Comparison of ENCODE assay signal across 23 cellular contexts in the genomic region with DNA sequence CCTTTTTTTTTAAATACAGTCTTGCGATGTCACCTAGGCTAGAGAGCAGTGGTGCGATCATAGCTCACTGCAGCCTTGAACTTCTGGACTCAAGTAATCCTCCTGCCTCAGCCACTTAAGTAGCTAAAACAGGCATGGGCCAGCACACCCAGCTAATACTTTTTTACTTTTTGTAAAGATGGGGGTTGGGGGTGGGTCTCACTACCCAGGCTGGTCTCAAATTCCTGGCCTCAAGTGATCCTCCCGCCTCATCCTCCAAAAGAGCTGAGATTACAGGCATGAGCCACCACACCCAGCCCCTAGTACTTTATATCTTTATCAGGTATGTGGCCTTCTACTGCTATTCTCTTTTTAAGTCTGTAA. TPM values are rescaled to one million over a fixed set of nuclear protein-coding genes. Genes with fewer than 3 reads are reported as not detected.
A peak's percentile ranks its signal among the peaks of the same experiment; 100 is the strongest.
DNase-seq lines count a peak whose midpoint lies in the region; ATAC-seq, FAIRE-seq and TF ChIP-seq lines count a peak whose summit lies in the region.
"Had no signal": no experiment of that assay in that cellular context is flagged by ENCODE, and none has a peak within 500 bp of the region (broad histone marks: within the 10 kb centered on the region; RNA-seq: fewer than 3 reads in every experiment).

No MANE protein-coding gene starts in this region.

- no peak overlapping the region for H2AFZ ChIP-seq in HepG2 (ENCODE audit: low read length)

- FAIRE-seq in HepG2 (lab: Jason Lieb, UNC), result no peak
- FAIRE-seq: A204.1, D721Med, GM12892, H54 had no signal

- no peak for ATAC-seq in HepG2
- no peak for ATAC-seq in right lobe of liver
- ATAC-seq: CD8-positive, alpha-beta T cell had no signal

- no peak overlapping the region for H3K27ac ChIP-seq in HepG2 (ENCODE audit: extremely low read length, insufficient read depth, low read length)
- no peak overlapping the region for H3K27ac ChIP-seq in right lobe of liver
- no peak overlapping the region for H3K27ac ChIP-seq in WERI-Rb-1
- H3K27ac ChIP-seq: 22Rv1, BLaER1, C4-2B had no signal

- H3K4me2 ChIP-seq in HepG2 (ENCODE audit: low read depth, low read length), result no peak overlapping the region
- H3K4me2 ChIP-seq: BLaER1 had no signal

- peaks cover 15% of the 10 kb centered on the region for H3K36me3 Mint-ChIP-seq in activated naive CD8-positive, alpha-beta T cell treated with anti-CD3 and anti-CD28 coated beads for 36 hours
- H3K36me3 Mint-ChIP-seq: CD4-positive, CD25-positive, alpha-beta regulatory T cell; CD8-positive, alpha-beta T cell had no signal

- intact Hi-C loops in HepG2 (cut with micrococcal nuclease; ENCODE audit: unreplicated experiment), result no loop called here
- intact Hi-C loops in right lobe of liver (cut with DNase I), result no loop called here

- no peaks in the 10 kb centered on the region for H3K36me3 ChIP-seq in HepG2 (replicated peaks in 1 of 2; ENCODE audit: control insufficient read depth in 1 of 2, insufficient read depth in 2 of 2, low read length in 2 of 2)
- no peaks in the 10 kb centered on the region for H3K36me3 ChIP-seq in right lobe of liver
- H3K36me3 ChIP-seq in WERI-Rb-1, result no peaks in the 10 kb centered on the region
- H3K36me3 ChIP-seq: BLaER1, HAP-1 had no signal

- TF ChIP-seq RAD21 in HepG2 (CRISPR knock-in tag; IDR thresholded peaks at IDR 0.05), result no peak

- no peak for DNase-seq in HepG2 (ENCODE audit: low spot score)
- no peak for DNase-seq in right lobe of liver
- peak; percentile 13 for DNase-seq in WERI-Rb-1
- peak; percentile 35 to 46 for DNase-seq in erythroblast (lab: John Stamatoyannopoulos, UW)
- no peak for DNase-seq in SHP77 (lab: John Stamatoyannopoulos, UW)
- DNase-seq in activated naive CD8-positive, alpha-beta T cell treated with anti-CD3 and anti-CD28 coated beads for 36 hours, result no peak
- no peak for DNase-seq in activated CD4-positive, alpha-beta T cell treated with anti-CD3 and anti-CD28 coated beads, Interleukin-2, amount 50 U/mL, for 4 hours
- DNase-seq in HuH-7.5 (ENCODE audit: low spot score), result no peak
- DNase-seq: CD4-positive, CD25-positive, alpha-beta regulatory T cell; CD8-positive, alpha-beta T cell; DMS79; EL; GDM1; GOT3 had no signal

- H3K27me3 ChIP-seq in HepG2 (ENCODE audit: control insufficient read depth in 1 of 2, insufficient read depth in 2 of 2, low read length in 2 of 2), result no peaks in the 10 kb centered on the region
- no peaks in the 10 kb centered on the region for H3K27me3 ChIP-seq in right lobe of liver
- no peaks in the 10 kb centered on the region for H3K27me3 ChIP-seq in WERI-Rb-1 (ENCODE audit: insufficient read depth, low read depth, severe bottlenecking)
- H3K27me3 ChIP-seq: BLaER1 had no signal

- H3K4me3 ChIP-seq in HepG2 (replicated peaks in 1 of 3; ENCODE audit: insufficient read depth in 1 of 3, low read depth in 2 of 3, low read length in 3 of 3), result no peak overlapping the region
- no peak overlapping the region for H3K4me3 ChIP-seq in right lobe of liver
- H3K4me3 ChIP-seq in WERI-Rb-1 (ENCODE audit: low read depth, low read length), result no peak overlapping the region
- H3K4me3 ChIP-seq: BLaER1, HAP-1 had no signal

- TF ChIP-seq POLR2A in HepG2 (IDR thresholded peaks at IDR 0.05; ENCODE audit: insufficient read depth in 1 of 2, low read depth in 2 of 2, low read length in 2 of 2) (no peak), right lobe of liver (IDR thresholded peaks at IDR 0.05) (no peak), erythroblast (IDR thresholded peaks at IDR 0.05; ENCODE audit: low read length) (no peak)

- WGBS in HepG2 (ENCODE audit: low lambda C conversion rate), result 89% methylated on average over 3 of the region's 3 CpGs
- 89% methylated on average over 3 of the region's 3 CpGs for WGBS in right lobe of liver (ENCODE audit: insufficient coverage, low coverage, low lambda C conversion rate, missing lambda C conversion rate)

- H3K9ac ChIP-seq in HepG2 (ENCODE audit: insufficient read depth, low read depth, low read length), result no peak overlapping the region
- H3K9ac ChIP-seq: BLaER1 had no signal

- POLR2A ChIA-PET in HepG2 (lab: Yijun Ruan, JAX), result no interaction called here

- no peak for TF ChIP-seq CTCF in HepG2 (CRISPR knock-in tag; IDR thresholded peaks at IDR 0.05)
- TF ChIP-seq CTCF in right lobe of liver (IDR thresholded peaks at IDR 0.05), result no peak
- no peak for TF ChIP-seq CTCF in WERI-Rb-1 (IDR thresholded peaks at IDR 0.05; ENCODE audit: low read depth, low read length)

- BruUV-seq in HepG2 (replicated peaks; lab: Mats Ljungman, UMichigan), result no TSS peak

- H3K79me2 ChIP-seq in HepG2 (ENCODE audit: insufficient read depth, low read length), result peaks cover 74% of the 10 kb centered on the region

- in situ Hi-C loops in HepG2 (cut with HindIII; ENCODE audit: extremely low pct_ligation_motif_present, low pct_unique_long_range_greater_than_20kb), result no loop called here

- TF ChIP-seq EP300 in HepG2 (IDR thresholded peaks at IDR 0.05; ENCODE audit: low read depth in 2 of 2, low read length in 2 of 2) (no peak), HepG2 (CRISPR knock-in tag; IDR thresholded peaks at IDR 0.05; ENCODE audit: borderline replicate concordance) (no peak)

- no peaks in the 10 kb centered on the region for H3K9me3 Mint-ChIP-seq in activated naive CD8-positive, alpha-beta T cell treated with anti-CD3 and anti-CD28 coated beads for 36 hours
- H3K9me3 Mint-ChIP-seq: CD4-positive, CD25-positive, alpha-beta regulatory T cell; CD8-positive, alpha-beta T cell had no signal

- H3K4me1 ChIP-seq in HepG2 (ENCODE audit: insufficient read depth, low read length) (peaks cover 28% of the 10 kb centered on the region), right lobe of liver (peaks cover 0 to 3% (median 0%) of the 10 kb centered on the region in 4 donors)

- H3K4me3 Mint-ChIP-seq in activated naive CD8-positive, alpha-beta T cell treated with anti-CD3 and anti-CD28 coated beads for 36 hours, result no peak overlapping the region
- H3K4me3 Mint-ChIP-seq: B cell; CD4-positive, CD25-positive, alpha-beta regulatory T cell; CD8-positive, alpha-beta T cell had no signal

- H3K27me3 Mint-ChIP-seq in activated naive CD8-positive, alpha-beta T cell treated with anti-CD3 and anti-CD28 coated beads for 36 hours, result no peaks in the 10 kb centered on the region
- H3K27me3 Mint-ChIP-seq: B cell; CD4-positive, CD25-positive, alpha-beta regulatory T cell had no signal

- CTCF ChIA-PET in HepG2 (lab: Yijun Ruan, JAX; ENCODE audit: low intra/inter-chr PET ratio, low total read pairs), result no interaction called here

- H3K27ac Mint-ChIP-seq in activated naive CD8-positive, alpha-beta T cell treated with anti-CD3 and anti-CD28 coated beads for 36 hours, result no peak overlapping the region
- H3K27ac Mint-ChIP-seq: CD8-positive, alpha-beta T cell had no signal

- peaks cover 9% of the 10 kb centered on the region; the same call in 1 of the 2 replicates for H4K20me1 ChIP-seq in HepG2 (ENCODE audit: insufficient read depth, low read length)

- H3K4me1 Mint-ChIP-seq in activated naive CD8-positive, alpha-beta T cell treated with anti-CD3 and anti-CD28 coated beads for 36 hours, result peaks cover 37% of the 10 kb centered on the region

- no peaks in the 10 kb centered on the region for H3K9me3 ChIP-seq in HepG2 (ENCODE audit: low read length)
- H3K9me3 ChIP-seq in right lobe of liver, result no peaks in the 10 kb centered on the region
- no peaks in the 10 kb centered on the region for H3K9me3 ChIP-seq in WERI-Rb-1 (ENCODE audit: severe bottlenecking)
- H3K9me3 ChIP-seq: BLaER1, HAP-1 had no signal

RNA-seq across cellular contexts. Expression of gene PEAK1, which starts 8.3 kb away (rescaled TPM):
- total RNA-seq in HepG2 (2016; rRNA removed; fragmentation: Illumina TruSeq; extraction: Trizol) (6.0 and 12.5 TPM in 2 replicates), right lobe of liver (10 to 100 TPM in 3 of 6 experiments, 1 to 10 TPM in 3; 5.9 to 18.4 (median 10.1) TPM)
- 17.0 and 22.1 TPM in 2 replicates for total RNA-seq in HepG2 (2016; cell fraction: cytosol; rRNA removed; fragmentation: Illumina TruSeq; extraction: Trizol; ENCODE audit: low read depth)
- 6.4 and 9.4 TPM in 2 replicates for total RNA-seq in HepG2 (2016; cell fraction: insoluble cytoplasmic fraction; rRNA removed; fragmentation: Illumina TruSeq; extraction: Trizol)
- total RNA-seq in HepG2 (2016; cell fraction: membrane; rRNA removed; fragmentation: Illumina TruSeq; extraction: Trizol), result 10.5 and 10.6 TPM in 2 replicates
- total RNA-seq in HepG2 (2016; cell fraction: nucleus; rRNA removed; fragmentation: Illumina TruSeq; extraction: Trizol), result 16.8 and 18.4 TPM in 2 replicates
- 6.6 and 6.8 TPM in 2 replicates for polyA plus RNA-seq in HepG2 (2011; rRNA removed)
- 3.1 and 3.9 TPM in 2 replicates for polyA plus RNA-seq in HepG2 (2011; cell fraction: cytosol; rRNA removed)
- 8.4 and 11.3 TPM in 2 replicates for polyA plus RNA-seq in HepG2 (2011; cell fraction: nucleus; rRNA removed)
- polyA plus RNA-seq in HepG2 (2012), result 7.0 and 8.8 TPM in 2 replicates
- 0.48 and 0.61 TPM in 2 replicates for polyA plus RNA-seq in HepG2 (2016; cell fraction: cytosol; fragmentation: Illumina TruSeq; extraction: Trizol; ENCODE audit: low read depth)
- polyA plus RNA-seq in HepG2 (2016; cell fraction: insoluble cytoplasmic fraction; fragmentation: Illumina TruSeq; extraction: Trizol; ENCODE audit: low read depth), result 3.3 and 4.2 TPM in 2 replicates
- 0.41 and 0.84 TPM in 2 replicates for polyA plus RNA-seq in HepG2 (2016; cell fraction: membrane; fragmentation: Illumina TruSeq; extraction: Trizol; ENCODE audit: low read depth)
- 16.4 and 16.7 TPM in 2 replicates for polyA plus RNA-seq in HepG2 (2016; cell fraction: nucleus; fragmentation: Illumina TruSeq; extraction: Trizol; ENCODE audit: insufficient read depth, low read depth)
- polyA minus RNA-seq in HepG2 (2011; rRNA and poly(A)+ RNA removed; ENCODE audit: low replicate concordance), result 13.7 and 19.8 TPM in 2 replicates
- polyA minus RNA-seq in HepG2 (2011; cell fraction: cytosol; rRNA and poly(A)+ RNA removed), result 10.9 and 16.0 TPM in 2 replicates
- polyA minus RNA-seq in HepG2 (2011; cell fraction: nucleus; rRNA and poly(A)+ RNA removed), result 35.5 and 39.5 TPM in 2 replicates
- total RNA-seq in activated naive CD8-positive, alpha-beta T cell treated with anti-CD3 and anti-CD28 coated beads for 36 hours, result 10 to 100 TPM; 33.2 to 33.5 TPM

RNA-seq across cellular contexts. Expression of gene HMG20A, which starts 9.1 kb away (rescaled TPM):
- total RNA-seq in HepG2 (2016; rRNA removed; fragmentation: Illumina TruSeq; extraction: Trizol) (28.0 and 39.7 TPM in 2 replicates), right lobe of liver (10 to 100 TPM; 14.6 to 21.1 (median 19.5) TPM)
- 3.7 and 5.0 TPM in 2 replicates for total RNA-seq in HepG2 (2016; cell fraction: cytosol; rRNA removed; fragmentation: Illumina TruSeq; extraction: Trizol; ENCODE audit: low read depth)
- 28.9 and 36.4 TPM in 2 replicates for total RNA-seq in HepG2 (2016; cell fraction: insoluble cytoplasmic fraction; rRNA removed; fragmentation: Illumina TruSeq; extraction: Trizol)
- 10.3 and 10.6 TPM in 2 replicates for total RNA-seq in HepG2 (2016; cell fraction: membrane; rRNA removed; fragmentation: Illumina TruSeq; extraction: Trizol)
- total RNA-seq in HepG2 (2016; cell fraction: nucleus; rRNA removed; fragmentation: Illumina TruSeq; extraction: Trizol), result 20.2 and 31.6 TPM in 2 replicates
- polyA plus RNA-seq in HepG2 (2011; rRNA removed), result 27.4 and 35.2 TPM in 2 replicates
- polyA plus RNA-seq in HepG2 (2011; cell fraction: cytosol; rRNA removed), result 21.0 and 23.7 TPM in 2 replicates
- 23.0 and 26.1 TPM in 2 replicates for polyA plus RNA-seq in HepG2 (2011; cell fraction: nucleus; rRNA removed)
- polyA plus RNA-seq in HepG2 (2012), result 17.5 and 20.8 TPM in 2 replicates
- polyA plus RNA-seq in HepG2 (2016; cell fraction: cytosol; fragmentation: Illumina TruSeq; extraction: Trizol; ENCODE audit: low read depth), result 1.5 and 1.9 TPM in 2 replicates
- polyA plus RNA-seq in HepG2 (2016; cell fraction: insoluble cytoplasmic fraction; fragmentation: Illumina TruSeq; extraction: Trizol; ENCODE audit: low read depth), result 35.6 and 37.6 TPM in 2 replicates
- 5.9 and 6.7 TPM in 2 replicates for polyA plus RNA-seq in HepG2 (2016; cell fraction: membrane; fragmentation: Illumina TruSeq; extraction: Trizol; ENCODE audit: low read depth)
- polyA plus RNA-seq in HepG2 (2016; cell fraction: nucleus; fragmentation: Illumina TruSeq; extraction: Trizol; ENCODE audit: insufficient read depth, low read depth), result 29.4 and 36.9 TPM in 2 replicates
- polyA minus RNA-seq in HepG2 (2011; rRNA and poly(A)+ RNA removed; ENCODE audit: low replicate concordance), result 36.6 and 54.0 TPM in 2 replicates
- 36.0 and 37.3 TPM in 2 replicates for polyA minus RNA-seq in HepG2 (2011; cell fraction: cytosol; rRNA and poly(A)+ RNA removed)
- 38.5 and 47.0 TPM in 2 replicates for polyA minus RNA-seq in HepG2 (2011; cell fraction: nucleus; rRNA and poly(A)+ RNA removed)
- 10 to 100 TPM; 41.2 to 47.1 TPM for total RNA-seq in activated naive CD8-positive, alpha-beta T cell treated with anti-CD3 and anti-CD28 coated beads for 36 hours

Comparison
In these comparisons a context has a peak if more than half of its experiments do, and no peak if none do; other contexts are left out.
1. DNase-seq: peak in WERI-Rb-1 (single experiment) and erythroblast (2 of 2); none in HepG2 (single experiment), right lobe of liver (0 of 3), SHP77 (0 of 2), activated naive CD8-positive, alpha-beta T cell treated with anti-CD3 and anti-CD28 coated beads for 36 hours (single experiment), activated CD4-positive, alpha-beta T cell treated with anti-CD3 and anti-CD28 coated beads, Interleukin-2, amount 50 U/mL, for 4 hours (0 of 2) and HuH-7.5 (single experiment).